Comparison of ENCODE assay signal across 8 cellular contexts in genomic region chr7:100100420-100101015, GRCh38. TPM values are rescaled to one million over a fixed set of nuclear protein-coding genes. Genes with fewer than 3 reads are reported as not detected.
DNase-seq lines count a peak whose midpoint lies in the region; ATAC-seq and TF ChIP-seq lines count a peak whose summit lies in the region.

No MANE protein-coding gene starts in this region.

- POLR2A ChIA-PET in activated CD8-positive, alpha-beta T cell treated with anti-CD3 and anti-CD28 coated beads for 36 hours (lab: Charles Lee) = interaction anchor here (0.7 to 8.5 kb wide), 27 partner anchors 9 to 444 kb away, joined by 3 to 187 read pairs (median 4); partner anchors contain the start of genes CNPY4, COPS6, MBLAC1 and MEPCE

- H3K27me3 ChIP-seq in lower lobe of right lung (ENCODE audit: low read depth) = no peaks in the 10 kb centered on the region

- peak overlapping the region; percentile 97 for H3K4me3 ChIP-seq in lower lobe of right lung

- H3K27me3 Mint-ChIP-seq in activated CD8-positive, alpha-beta T cell treated with anti-CD3 and anti-CD28 coated beads for 36 hours = no peaks in the 10 kb centered on the region

- peak; percentile 97 for DNase-seq in CD1c-positive myeloid dendritic cell (ENCODE audit: extremely low spot score)
- peak; percentile 86 for DNase-seq in NCI-H748 treated with DMSO at 0.1 percent for 48 hours (lab: John Stamatoyannopoulos, UW)
- DNase-seq in activated CD8-positive, alpha-beta T cell treated with anti-CD3 and anti-CD28 coated beads for 36 hours = peak; percentile 87
- peak; percentile 97 for DNase-seq in ecto neural progenitor cell (ENCODE audit: low spot score)
- peak; percentile 93 for DNase-seq in lower lobe of right lung
- DNase-seq in stimulated activated CD4-positive, alpha-beta T cell treated with anti-CD3 and anti-CD28 coated beads, Interleukin-4, amount 100 ng/mL, for 4 hours = peak; percentile 82 to 83

- intact Hi-C loops in activated CD8-positive, alpha-beta T cell treated with anti-CD3 and anti-CD28 coated beads for 36 hours (cut with micrococcal nuclease) = no loop called here
- intact Hi-C loops in lower lobe of right lung (cut with DNase I) = no loop called here

- H3K9me3 ChIP-seq in lower lobe of right lung = no peaks in the 10 kb centered on the region

- peaks cover 51% of the 10 kb centered on the region for H3K36me3 Mint-ChIP-seq in activated CD8-positive, alpha-beta T cell treated with anti-CD3 and anti-CD28 coated beads for 36 hours (ENCODE audit: low read depth)

- ATAC-seq in GM19452 (IDR thresholded peaks at IDR 0.05; ENCODE audit: unreplicated experiment) = peak; percentile 64
- ATAC-seq in HG03565 (IDR thresholded peaks at IDR 0.05; ENCODE audit: unreplicated experiment) = peak; percentile 55
- ATAC-seq in activated CD8-positive, alpha-beta T cell treated with anti-CD3 and anti-CD28 coated beads for 36 hours = peak; percentile 76
- ATAC-seq in lower lobe of right lung = peak; percentile 95 to 96

- H3K27ac Mint-ChIP-seq in activated CD8-positive, alpha-beta T cell treated with anti-CD3 and anti-CD28 coated beads for 36 hours = peak overlapping the region; percentile 95

- H3K4me1 Mint-ChIP-seq in activated CD8-positive, alpha-beta T cell treated with anti-CD3 and anti-CD28 coated beads for 36 hours (ENCODE audit: low read depth) = peaks cover 44% of the 10 kb centered on the region

- TF ChIP-seq CTCF in activated CD8-positive, alpha-beta T cell treated with anti-CD3 and anti-CD28 coated beads for 36 hours (IDR thresholded peaks at IDR 0.05) = no peak
- no peak for TF ChIP-seq CTCF in lower lobe of right lung (IDR thresholded peaks at IDR 0.05)

- CTCF ChIA-PET in activated CD8-positive, alpha-beta T cell treated with anti-CD3 and anti-CD28 coated beads for 36 hours (lab: Charles Lee) = interaction anchor here (0.6 to 3.1 kb wide), 9 partner anchors 8 to 50 kb away, joined by 3 to 18 read pairs (median 6); partner anchors contain the start of genes MBLAC1 and ZSCAN21

- H3K36me3 ChIP-seq in lower lobe of right lung = peaks cover 68% of the 10 kb centered on the region

- peak overlapping the region; percentile 91 for H3K27ac ChIP-seq in lower lobe of right lung

- H3K4me1 ChIP-seq in lower lobe of right lung = peaks cover 24% of the 10 kb centered on the region

- H3K9me3 Mint-ChIP-seq in activated CD8-positive, alpha-beta T cell treated with anti-CD3 and anti-CD28 coated beads for 36 hours = no peaks in the 10 kb centered on the region

- H3K4me3 Mint-ChIP-seq in activated CD8-positive, alpha-beta T cell treated with anti-CD3 and anti-CD28 coated beads for 36 hours = peak overlapping the region; percentile 91

RNA-seq across cellular contexts. Expression of gene MCM7, which starts 0.7 kb away (rescaled TPM):
- 100 to 1,000 TPM; 456 to 476 TPM for total RNA-seq in activated CD8-positive, alpha-beta T cell treated with anti-CD3 and anti-CD28 coated beads for 36 hours
- total RNA-seq in lower lobe of right lung = 48.0 TPM

RNA-seq across cellular contexts. Expression of gene AP4M1, which starts 0.9 kb away (rescaled TPM):
- 10 to 100 TPM in 1 of 2 experiments, 1 to 10 TPM in 1; 9.8 to 10.9 TPM for total RNA-seq in activated CD8-positive, alpha-beta T cell treated with anti-CD3 and anti-CD28 coated beads for 36 hours
- 16.5 TPM for total RNA-seq in lower lobe of right lung

RNA-seq across cellular contexts. Expression of gene COPS6, which starts 11.7 kb away (rescaled TPM):
- total RNA-seq in activated CD8-positive, alpha-beta T cell treated with anti-CD3 and anti-CD28 coated beads for 36 hours = 10 to 100 TPM; 81.3 to 86.3 TPM
- total RNA-seq in lower lobe of right lung = 70.6 TPM

RNA-seq across cellular contexts. Expression of gene TAF6, which starts 18.6 kb away (rescaled TPM):
- total RNA-seq in activated CD8-positive, alpha-beta T cell treated with anti-CD3 and anti-CD28 coated beads for 36 hours = 10 to 100 TPM; 48.6 to 55.3 TPM
- total RNA-seq in lower lobe of right lung = 39.4 TPM

RNA-seq across cellular contexts. Expression of gene CNPY4, which starts 18.9 kb away (rescaled TPM):
- 10 to 100 TPM in 1 of 2 experiments, 1 to 10 TPM in 1; 9.8 to 10.4 TPM for total RNA-seq in activated CD8-positive, alpha-beta T cell treated with anti-CD3 and anti-CD28 coated beads for 36 hours
- total RNA-seq in lower lobe of right lung = 10.5 TPM

Comparison
In these comparisons a context has a peak if more than half of its experiments do, and no peak if none do; other contexts are left out.
1. Peak in every context shown above with its lines: DNase-seq, ATAC-seq, H3K4me3 ChIP-seq and H3K27ac ChIP-seq.